In the genomic region with DNA sequence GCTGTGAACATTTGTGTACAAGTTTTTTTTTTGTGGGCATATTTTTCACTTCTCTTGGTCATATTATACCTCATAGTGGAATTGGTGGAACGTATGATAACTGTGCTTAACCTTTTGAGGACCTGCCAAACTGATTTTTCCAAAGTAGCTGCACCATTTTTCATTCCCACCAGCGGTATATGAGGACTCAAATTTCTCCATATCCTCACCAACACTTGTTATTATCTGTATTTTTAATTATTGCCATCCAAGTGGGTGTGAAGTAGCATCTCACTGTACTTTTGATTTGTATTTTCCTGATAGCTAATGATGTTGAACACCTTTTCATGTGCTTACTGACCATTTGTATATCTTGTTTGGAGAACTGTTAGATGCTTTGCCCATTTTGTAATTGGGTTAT, we compare ENCODE assay signal across 35 cellular contexts.
"Had no signal": no experiment of that assay in that cellular context is flagged by ENCODE, and none has a peak within 500 bp of the region (broad histone marks: within the 10 kb centered on the region; RNA-seq: fewer than 3 reads in every experiment).

No MANE protein-coding gene starts in this region.

- DNase-seq: Kasumi-1, MG63, MM.1S, MV-4-11, NCI-H1048, NCI-H1092, NCI-H1092 treated with DMSO at 0.1 percent for 48 hours, NCI-H1105, NCI-H1105 treated with DMSO at 0.1 percent for 48 hours, NCI-H1417, NCI-H1417 treated with DMSO at 0.1 percent for 48 hours, NCI-H1436, NCI-H1436 treated with DMSO at 0.1 percent for 48 hours, NCI-H146, NCI-H1694, NCI-H1694 treated with DMSO at 0.1 percent for 48 hours, NCI-H187, NCI-H187 treated with DMSO at 0.1 percent for 48 hours, NCI-H1930, NCI-H2029, NCI-H2029 treated with DMSO at 0.1 percent for 48 hours, NCI-H2081, NCI-H2081 treated with DMSO at 0.1 percent for 48 hours, NCI-H2107, NCI-H2171, NCI-H2171 treated with DMSO at 0.1 percent for 48 hours, NCI-H2227 treated with DMSO at 0.1 percent for 48 hours, NCI-H226, NCI-H345, NCI-H446, NCI-H446 treated with DMSO at 0.1 percent for 48 hours, NCI-H510A, NCI-H510A treated with DMSO at 0.1 percent for 48 hours, NCI-H524, NCI-H524 treated with DMSO at 0.1 percent for 48 hours had no signal

- H3K4me3 ChIP-seq: MG63 had no signal

- H3K27me3 ChIP-seq: MG63 had no signal
